2 cellular contexts compared by ENCODE assay signal in genomic region chr12:65334534-65334933, GRCh38.
A peak's percentile ranks its signal among the peaks of the same experiment; 100 is the strongest.
TF ChIP-seq lines count a peak whose summit lies in the region.

No MANE protein-coding gene starts in this region.

TF ChIP-seq in PFSK-1, 5 proteins besides CTCF, POLR2A, EP300 and RAD21 (continued from another document):
- no peak for TF ChIP-seq REST (IDR thresholded peaks at IDR 0.05; ENCODE audit: insufficient read depth in 1 of 2, low read depth in 2 of 2, low read length in 2 of 2)
- 0 out of 2 replicates have a peak, but pooled peaks have one; percentile 10 for TF ChIP-seq POLR2AphosphoS5 (IDR thresholded peaks at IDR 0.05; ENCODE audit: low read depth, low read length)

TF ChIP-seq in H1, 55 proteins besides CTCF, POLR2A, EP300 and RAD21 (continued from another document):
- TF ChIP-seq RFX5 (IDR thresholded peaks at IDR 0.05; ENCODE audit: borderline replicate concordance, low read depth, low read length): no peak
